ENCODE assay signal across 27 cellular contexts in the genomic region with DNA sequence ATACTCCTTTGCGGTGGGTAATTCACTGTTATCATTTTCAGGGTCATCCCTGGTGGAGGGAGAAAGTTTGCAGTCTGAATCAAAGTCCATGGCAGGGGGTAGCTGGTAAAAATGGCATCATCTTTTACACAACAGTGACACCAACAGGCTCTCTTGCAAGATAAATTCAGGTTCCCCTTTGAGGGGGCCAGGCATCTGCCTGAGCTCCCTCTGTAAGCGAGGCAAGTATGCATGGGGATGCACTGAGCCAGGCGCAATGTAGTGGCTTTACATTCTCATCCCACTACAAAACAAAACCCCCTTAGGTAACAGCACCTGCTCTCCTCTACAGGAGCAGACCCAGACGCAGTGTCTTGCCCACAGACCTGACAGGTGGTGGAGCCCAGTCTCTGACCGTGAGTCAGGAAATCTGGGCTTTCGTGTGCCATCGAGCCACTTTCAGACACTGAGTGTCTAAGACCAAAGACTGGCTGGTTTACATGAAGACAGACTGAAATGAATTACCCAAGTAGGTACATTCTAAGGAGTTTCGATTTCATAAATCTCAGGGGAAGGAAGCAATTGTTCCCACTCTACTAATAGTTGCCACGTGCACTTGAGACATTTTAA. TPM values are rescaled to one million over a fixed set of nuclear protein-coding genes. Genes with fewer than 3 reads are reported as not detected.
DNase-seq lines count a peak whose midpoint lies in the region; ATAC-seq, FAIRE-seq and TF ChIP-seq lines count a peak whose summit lies in the region.
"Had no signal": no experiment of that assay in that cellular context is flagged by ENCODE, and none has a peak within 500 bp of the region (broad histone marks: within the 10 kb centered on the region; RNA-seq: fewer than 3 reads in every experiment).

No MANE protein-coding gene starts in this region.

- H3K18ac ChIP-seq in mesenchymal stem cell (ENCODE audit: low read depth in 1 of 2, low read length in 2 of 2) = no peak overlapping the region

- in situ Hi-C loops in GM12878 (cut with MboI) = loop anchor here (5.0 kb wide), 1 partner anchor 232 kb away; no protein-coding TSS in a partner anchor

- peaks cover 41 to 75% of the 10 kb centered on the region in 2 experiments for H3K36me3 ChIP-seq in GM12878 (ENCODE audit: control insufficient read depth in 2 of 2, insufficient read depth in 2 of 2, low read length in 1 of 2)
- peaks cover 17 to 100% (median 99%) of the 10 kb centered on the region in 6 donors for H3K36me3 ChIP-seq in spleen
- H3K36me3 ChIP-seq in mesenchymal stem cell (ENCODE audit: control insufficient read depth in 1 of 2, insufficient read depth in 2 of 2, low read depth in 1 of 2, low read length in 2 of 2) = peaks cover 51 to 94% of the 10 kb centered on the region in 2 experiments

- peak overlapping the region; percentile 18; the same call in 1 of the 2 replicates for H3K27ac ChIP-seq in GM12878 (ENCODE audit: control insufficient read depth, insufficient read depth)
- no peak overlapping the region for H3K27ac ChIP-seq in spleen
- H3K27ac ChIP-seq in mesenchymal stem cell (ENCODE audit: low read length, poor library complexity, severe bottlenecking) = no peak overlapping the region
- H3K27ac ChIP-seq: A549; BLaER1 treated with 17β-estradiol and CSF1 and Interleukin-3, amounts not matched to agents 10 nM and 100 nM; cardiac muscle cell; epithelial cell of prostate; foreskin keratinocyte had no signal

- TF ChIP-seq CTCF in GM12878 (IDR thresholded peaks at IDR 0.05 in 2 of 3, conservative IDR thresholded peaks at IDR 0.05 in 1 of 3; ENCODE audit: control insufficient read depth in 2 of 3, extremely low read depth in 1 of 3, insufficient read depth in 1 of 3, low read depth in 3 of 3, low read length in 3 of 3) (peak in 1 of 3 experiments; percentile 31; a peak in 1 of 6 replicates), spleen (IDR thresholded peaks at IDR 0.05 in 8 of 11, conservative IDR thresholded peaks at IDR 0.05 in 3 of 11) (no peak)

- POLR2A ChIA-PET in GM12878 (lab: Charles Lee) = interaction anchor here (1.5 kb wide), 1 partner anchor 48 kb away, joined by 3 read pairs; no protein-coding TSS in a partner anchor

- no TSS peak for BruUV-seq in GM12878 (replicated peaks; lab: Mats Ljungman, UMichigan)

- intact Hi-C loops in GM12878 (cut with micrococcal nuclease; ENCODE audit: unreplicated experiment) = no loop called here
- intact Hi-C loops in spleen (cut with DNase I; ENCODE audit: low total_unique reads) = loop anchor here (10.0 kb wide), 1 partner anchor 225 kb away; no protein-coding TSS in a partner anchor

- no peak overlapping the region for H3K14ac ChIP-seq in mesenchymal stem cell (ENCODE audit: low read length in 2 of 2)

- WGBS in GM12878 (ENCODE audit: insufficient coverage, insufficient replicate concordance, low lambda C conversion rate, missing lambda C conversion rate) = 54% methylated on average over 9 of the region's 9 CpGs
- 85 to 92% (median 86%) methylated on average over 9 of the region's 9 CpGs for WGBS in spleen, 5 donors
- WGBS in mesenchymal stem cell = 93% methylated on average over 7 of the region's 9 CpGs

- no peak overlapping the region for H2BK15ac ChIP-seq in mesenchymal stem cell (ENCODE audit: low read depth, poor library complexity, severe bottlenecking)

- H3K27ac Mint-ChIP-seq in stimulated activated memory B cell treated with anti-CD40 and anti-IgM and Interleukin-4, amounts not matched to agents 10 μg/mL and 1 μg/mL and 100 μg/mL, for 72 hours = peak overlapping the region; percentile 46
- H3K27ac Mint-ChIP-seq: activated B cell treated with CpG ODN at 0.5 μM for 24 hours had no signal

- H3K4ac ChIP-seq in mesenchymal stem cell (ENCODE audit: low read depth in 1 of 2, low read length in 2 of 2) = no peak overlapping the region

- ATAC-seq in HG02943 (IDR thresholded peaks at IDR 0.05; ENCODE audit: low read depth, unreplicated experiment) (peak; percentile 66), GM12878 (peak; percentile 90), GM19452 (IDR thresholded peaks at IDR 0.05; ENCODE audit: unreplicated experiment) (no peak)
- no peak for ATAC-seq in stimulated activated memory B cell treated with anti-CD40 and anti-IgM and Interleukin-4, amounts not matched to agents 10 μg/mL and 1 μg/mL and 100 μg/mL, for 72 hours
- ATAC-seq: foreskin keratinocyte; naive thymus-derived CD8-positive, alpha-beta T cell; PC-3 had no signal

- H2BK120ac ChIP-seq in mesenchymal stem cell (ENCODE audit: low read depth, low read length) = no peak overlapping the region

- H3K36me3 Mint-ChIP-seq in stimulated activated memory B cell treated with anti-CD40 and anti-IgM and Interleukin-4, amounts not matched to agents 10 μg/mL and 1 μg/mL and 100 μg/mL, for 72 hours = peaks cover 80% of the 10 kb centered on the region

- no peak overlapping the region for H4K8ac ChIP-seq in mesenchymal stem cell (ENCODE audit: low read length)

- CTCF ChIA-PET in GM12878 (lab: Yijun Ruan, JAX) = interaction anchor here (0.7 to 4.4 kb wide), 21 partner anchors 8 to 333 kb away, joined by 3 to 20 read pairs (median 4); a partner anchor contains a TSS

- H3K27me3 Mint-ChIP-seq in stimulated activated memory B cell treated with anti-CD40 and anti-IgM and Interleukin-4, amounts not matched to agents 10 μg/mL and 1 μg/mL and 100 μg/mL, for 72 hours = no peaks in the 10 kb centered on the region
- H3K27me3 Mint-ChIP-seq: activated B cell treated with CpG ODN at 0.5 μM for 24 hours; naive thymus-derived CD8-positive, alpha-beta T cell had no signal

- H2BK12ac ChIP-seq in mesenchymal stem cell (ENCODE audit: low read length in 2 of 2) = no peak overlapping the region

- H4K20me1 ChIP-seq in GM12878 (ENCODE audit: control insufficient read depth, insufficient read depth) = no peaks in the 10 kb centered on the region

- no peak for TF ChIP-seq RAD21 in GM12878 (IDR thresholded peaks at IDR 0.05; ENCODE audit: insufficient read depth, low read depth, low read length)

- H3K4me2 ChIP-seq in GM12878 (ENCODE audit: control insufficient read depth, insufficient read depth) (no peak overlapping the region), mesenchymal stem cell (ENCODE audit: low read length, poor library complexity, severe bottlenecking) (no peak overlapping the region)
- H3K4me2 ChIP-seq: A549; BLaER1 treated with 17β-estradiol and CSF1 and Interleukin-3, amounts not matched to agents 10 nM and 100 nM had no signal

- RAD21 ChIA-PET in GM12878 (lab: Charles Lee; ENCODE audit: unreplicated experiment) = interaction anchor here (0.6 to 3.5 kb wide), 7 partner anchors 8 to 240 kb away, joined by 3 to 14 read pairs (median 4); a partner anchor contains a TSS

- no peak overlapping the region for H2AK5ac ChIP-seq in mesenchymal stem cell (ENCODE audit: low read length, severe bottlenecking)

- H3K4me3 ChIP-seq in GM12878 = no peak overlapping the region
- no peak overlapping the region for H3K4me3 ChIP-seq in spleen
- no peak overlapping the region for H3K4me3 ChIP-seq in mesenchymal stem cell (ENCODE audit: insufficient read depth in 1 of 2, low read depth in 1 of 2, low read length in 2 of 2)
- H3K4me3 ChIP-seq: A549; BLaER1 treated with 17β-estradiol and CSF1 and Interleukin-3, amounts not matched to agents 10 nM and 100 nM; cardiac muscle cell had no signal

- no peaks in the 10 kb centered on the region for H3K9me3 Mint-ChIP-seq in stimulated activated memory B cell treated with anti-CD40 and anti-IgM and Interleukin-4, amounts not matched to agents 10 μg/mL and 1 μg/mL and 100 μg/mL, for 72 hours
- H3K9me3 Mint-ChIP-seq: activated B cell treated with CpG ODN at 0.5 μM for 24 hours; naive thymus-derived CD8-positive, alpha-beta T cell had no signal

- TF ChIP-seq EP300 in GM12878 (IDR thresholded peaks at IDR 0.05; ENCODE audit: borderline replicate concordance in 1 of 2, control insufficient read depth in 1 of 2, low read depth in 2 of 2, low read length in 2 of 2) = no peak

- TF ChIP-seq POLR2A in GM12878 (IDR thresholded peaks at IDR 0.05; ENCODE audit: low read depth, low read length) = no peak
- no peak for TF ChIP-seq POLR2A in spleen (IDR thresholded peaks at IDR 0.05)

- no peaks in the 10 kb centered on the region for H3K27me3 ChIP-seq in GM12878 (replicated peaks in 1 of 2; ENCODE audit: control insufficient read depth in 2 of 2, insufficient read depth in 2 of 2, low read length in 1 of 2)
- H3K27me3 ChIP-seq in spleen (replicated peaks in 1 of 7) = no peaks in the 10 kb centered on the region
- H3K27me3 ChIP-seq in mesenchymal stem cell (ENCODE audit: control insufficient read depth in 1 of 2, insufficient read depth in 1 of 2, low read length in 2 of 2) = no peaks in the 10 kb centered on the region
- H3K27me3 ChIP-seq: BLaER1 treated with 17β-estradiol and CSF1 and Interleukin-3, amounts not matched to agents 10 nM and 100 nM; cardiac muscle cell; foreskin keratinocyte had no signal

- no peaks in the 10 kb centered on the region for H3K79me2 ChIP-seq in GM12878 (ENCODE audit: control insufficient read depth, insufficient read depth, low read length)

- H2BK5ac ChIP-seq in mesenchymal stem cell (ENCODE audit: low read depth, low read length, poor library complexity, severe bottlenecking) = no peak overlapping the region

- H3K4me1 ChIP-seq in GM12878 (ENCODE audit: control insufficient read depth, insufficient read depth, low read length) (peaks cover 5% of the 10 kb centered on the region), spleen (no peaks in the 10 kb centered on the region), mesenchymal stem cell (ENCODE audit: control insufficient read depth, insufficient read depth, low read depth, low read length) (no peaks in the 10 kb centered on the region)
- H3K4me1 ChIP-seq: A549, foreskin keratinocyte had no signal

- SMC1A ChIA-PET in GM12878 (lab: Charles Lee; ENCODE audit: uncharacterized antibody, unreplicated experiment) = interaction anchor here (1.0 to 4.3 kb wide), 12 partner anchors 9 to 240 kb away, joined by 3 to 28 read pairs (median 4); no protein-coding TSS in a partner anchor

- peaks cover 34% of the 10 kb centered on the region for H3K79me1 ChIP-seq in mesenchymal stem cell (replicated peaks; ENCODE audit: low read length, poor library complexity, severe bottlenecking)

- H4K91ac ChIP-seq in mesenchymal stem cell (ENCODE audit: low read length) = no peak overlapping the region

- H3K23ac ChIP-seq in mesenchymal stem cell (ENCODE audit: low read length in 2 of 2) = no peak overlapping the region

- H3K9me3 ChIP-seq in GM12878 (replicated peaks; ENCODE audit: control insufficient read depth, insufficient read depth, low read length) = no peaks in the 10 kb centered on the region
- no peaks in the 10 kb centered on the region for H3K9me3 ChIP-seq in spleen
- no peaks in the 10 kb centered on the region for H3K9me3 ChIP-seq in mesenchymal stem cell (ENCODE audit: control insufficient read depth, low read length)
- H3K9me3 ChIP-seq: A549; BLaER1 treated with 17β-estradiol and CSF1 and Interleukin-3, amounts not matched to agents 10 nM and 100 nM had no signal

- H3K9ac ChIP-seq in GM12878 (ENCODE audit: control insufficient read depth, insufficient read depth, low read length) (no peak overlapping the region), mesenchymal stem cell (ENCODE audit: low read length) (no peak overlapping the region)
- H3K9ac ChIP-seq: BLaER1 treated with 17β-estradiol and CSF1 and Interleukin-3, amounts not matched to agents 10 nM and 100 nM had no signal

- no peak overlapping the region for H3K4me3 Mint-ChIP-seq in stimulated activated memory B cell treated with anti-CD40 and anti-IgM and Interleukin-4, amounts not matched to agents 10 μg/mL and 1 μg/mL and 100 μg/mL, for 72 hours
- H3K4me3 Mint-ChIP-seq: activated B cell treated with CpG ODN at 0.5 μM for 24 hours; naive thymus-derived CD8-positive, alpha-beta T cell had no signal

- peak; percentile 15 for DNase-seq in activated T-cell treated with anti-CD3 and anti-CD28 coated beads, Interleukin-2, amount 50 U/mL, for 1 hour
- DNase-seq in activated T-cell treated with anti-CD3 and anti-CD28 coated beads for 4 hours (no peak), GM12878 (ENCODE audit: low read depth, low spot score) (no peak), spleen (no peak), mesenchymal stem cell (no peak)
- DNase-seq: activated B cell treated with CpG ODN at 0.5 μM for 24 hours; activated gamma-delta T cell; amniotic stem cell; foreskin keratinocyte; hippocampal formation; islet precursor cell; naive thymus-derived CD8-positive, alpha-beta T cell; NCI-H2171 treated with DMSO at 0.1 percent for 48 hours; PC-3 had no signal

- H2AFZ ChIP-seq in GM12878 (ENCODE audit: control insufficient read depth, low read depth, low read length) = no peak overlapping the region
- no peak overlapping the region for H2AFZ ChIP-seq in mesenchymal stem cell (ENCODE audit: low read depth, low read length)

- no peak for FAIRE-seq in GM12878 (lab: Jason Lieb, UNC)
- FAIRE-seq: A549 had no signal

- peaks cover 2% of the 10 kb centered on the region for H3K4me1 Mint-ChIP-seq in stimulated activated memory B cell treated with anti-CD40 and anti-IgM and Interleukin-4, amounts not matched to agents 10 μg/mL and 1 μg/mL and 100 μg/mL, for 72 hours
- H3K4me1 Mint-ChIP-seq: activated B cell treated with CpG ODN at 0.5 μM for 24 hours had no signal

RNA-seq across cellular contexts. Expression of a gene that starts 17.7 kb away (rescaled TPM):
- total RNA-seq in GM12878 (2013; cell fraction: nucleolus; rRNA removed) = not detected in 2 replicates
- total RNA-seq in GM12878 (2014; rRNA removed) (not detected in 2 replicates), GM12878 (2014; rRNA removed; fragmentation: Illumina TruSeq; extraction: Trizol) (not detected in 2 replicates), GM12878 (2021) (not detected in 2 replicates), spleen (not detected)
- polyA plus RNA-seq in GM12878 (2011; ENCODE audit: low read depth) = not detected
- polyA plus RNA-seq in GM12878 (2011; rRNA removed) (not detected in 2 replicates), GM12878 (2014; fragmentation: Illumina TruSeq; extraction: Trizol) (not detected in 2 replicates), GM12878 (2014; fragmentation: Nextera tagmentation; extraction: Ambion mirVana) (not detected), GM12878 (2014; rRNA removed) (not detected in 2 replicates), GM12878 (2016; fragmentation: Nextera tagmentation; extraction: Ambion mirVana) (not detected), spleen (not detected)
- polyA plus RNA-seq in GM12878 (2011; cell fraction: cytosol; rRNA removed) = not detected in 2 replicates
- polyA plus RNA-seq in GM12878 (2011; cell fraction: nucleus; rRNA removed) = not detected in 2 replicates
- not detected in 2 replicates for polyA plus RNA-seq in GM12878 (2012)
- not detected in 2 replicates for polyA minus RNA-seq in GM12878 (2011; rRNA and poly(A)+ RNA removed)
- not detected in 2 replicates for polyA minus RNA-seq in GM12878 (2011; cell fraction: cytosol; rRNA and poly(A)+ RNA removed)
- polyA minus RNA-seq in GM12878 (2011; cell fraction: nucleus; rRNA and poly(A)+ RNA removed) = not detected in 2 replicates
- polyA plus RNA-seq in mesenchymal stem cell (2013, experiment 1 of 2) = not detected
- polyA plus RNA-seq in mesenchymal stem cell (2013, experiment 2 of 2) = not detected
- total RNA-seq: activated B cell treated with CpG ODN at 0.5 μM for 24 hours; cardiac muscle cell; dermis microvascular lymphatic vessel endothelial cell; foreskin keratinocyte; M059J; naive thymus-derived CD8-positive, alpha-beta T cell; PC-3; SK-MEL-5; skeletal muscle tissue; T-helper 2 cell treated with Interferon-gamma antibody and Interleukin-4, amounts not matched to agents 100 ng/mL and 5 ng/mL, for 36 hours; ureter had no signal
- polyA plus RNA-seq: A549; foreskin keratinocyte; naive thymus-derived CD8-positive, alpha-beta T cell had no signal

RNA-seq across cellular contexts. Expression of a gene that starts 31.0 kb away (rescaled TPM):
- total RNA-seq in GM12878 (2013; cell fraction: nucleolus; rRNA removed) = 27.6 and 29.2 TPM in 2 replicates
- 92.3 and 109 TPM in 2 replicates for total RNA-seq in GM12878 (2014; rRNA removed)
- 40.5 and 45.0 TPM in 2 replicates for total RNA-seq in GM12878 (2014; rRNA removed; fragmentation: Illumina TruSeq; extraction: Trizol)
- total RNA-seq in GM12878 (2021) = 61.3 and 68.6 TPM in 2 replicates
- 45.4 TPM for polyA plus RNA-seq in GM12878 (2011; ENCODE audit: low read depth)
- polyA plus RNA-seq in GM12878 (2011; rRNA removed) = 39.2 and 65.3 TPM in 2 replicates
- 94.4 and 162 TPM in 2 replicates for polyA plus RNA-seq in GM12878 (2011; cell fraction: cytosol; rRNA removed)
- polyA plus RNA-seq in GM12878 (2011; cell fraction: nucleus; rRNA removed) = 80.8 and 81.4 TPM in 2 replicates
- polyA plus RNA-seq in GM12878 (2012) = 61.2 and 68.1 TPM in 2 replicates
- polyA plus RNA-seq in GM12878 (2014; fragmentation: Illumina TruSeq; extraction: Trizol) = 24.7 and 34.1 TPM in 2 replicates
- 1 to 10 TPM; 5.5 to 8.4 TPM for polyA plus RNA-seq in GM12878 (2014; fragmentation: Nextera tagmentation; extraction: Ambion mirVana)
- 104 and 112 TPM in 2 replicates for polyA plus RNA-seq in GM12878 (2014; rRNA removed)
- 10 to 100 TPM; 83.2 to 86.2 TPM for polyA plus RNA-seq in GM12878 (2016; fragmentation: Nextera tagmentation; extraction: Ambion mirVana)
- 81.6 and 120 TPM in 2 replicates for polyA minus RNA-seq in GM12878 (2011; rRNA and poly(A)+ RNA removed)
- polyA minus RNA-seq in GM12878 (2011; cell fraction: cytosol; rRNA and poly(A)+ RNA removed) = 39.4 and 40.0 TPM in 2 replicates
- 15.8 and 26.4 TPM in 2 replicates for polyA minus RNA-seq in GM12878 (2011; cell fraction: nucleus; rRNA and poly(A)+ RNA removed)
- total RNA-seq in spleen = 10 to 100 TPM; 45.5 to 75.2 (median 53.2) TPM
- 10 to 100 TPM; 42.6 to 98.0 (median 84.2) TPM for polyA plus RNA-seq in spleen
- polyA plus RNA-seq in mesenchymal stem cell (2013, experiment 1 of 2) = 78.8 TPM
- polyA plus RNA-seq in mesenchymal stem cell (2013, experiment 2 of 2) = 76.6 TPM

Comparison
In these comparisons a context has a peak if more than half of its experiments do, and no peak if none do; other contexts are left out.
1. ATAC-seq: peak in HG02943 (single experiment) and GM12878 (single experiment); none in stimulated activated memory B cell treated with anti-CD40 and anti-IgM and Interleukin-4, amounts not matched to agents 10 μg/mL and 1 μg/mL and 100 μg/mL, for 72 hours (single experiment) and GM19452 (single experiment).